Comparison of ENCODE assay signal across 8 cellular contexts in the genomic region with DNA sequence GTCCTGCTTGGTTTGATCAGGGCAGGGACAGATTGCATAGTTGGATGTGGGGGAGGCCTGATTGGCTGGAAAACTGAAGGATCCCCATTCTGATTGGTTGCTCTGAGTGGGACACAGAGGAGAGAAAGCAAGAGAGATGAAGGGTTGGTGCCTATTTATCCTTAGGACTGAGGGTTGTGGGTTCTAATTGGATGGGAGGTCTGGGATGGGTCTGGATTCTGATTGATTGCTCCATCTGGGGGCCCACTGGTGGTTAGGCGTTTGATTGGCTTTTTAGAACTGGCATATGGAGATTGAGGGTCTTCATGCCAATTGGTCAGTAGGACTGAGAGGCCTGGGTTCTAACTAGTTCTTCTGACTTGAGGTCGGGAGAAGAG. TPM values are rescaled to one million over a fixed set of nuclear protein-coding genes. Genes with fewer than 3 reads are reported as not detected.
DNase-seq lines count a peak whose midpoint lies in the region; ATAC-seq, FAIRE-seq and TF ChIP-seq lines count a peak whose summit lies in the region.

No MANE protein-coding gene starts in this region.

- H3K79me2 ChIP-seq in DND-41 (ENCODE audit: insufficient read depth, low read length) = peaks cover 29% of the 10 kb centered on the region
- peaks cover 32% of the 10 kb centered on the region for H3K79me2 ChIP-seq in neural progenitor cell (ENCODE audit: low read depth)

- H2AFZ ChIP-seq in DND-41 (ENCODE audit: low read depth, low read length) (peak overlapping the region; percentile 75), neural progenitor cell (replicated peaks) (no peak overlapping the region)

- H3K4me3 Mint-ChIP-seq in chondrocyte (ENCODE audit: unreplicated experiment) (peak overlapping the region; percentile 78), neural progenitor cell (peak overlapping the region; percentile 91)

- H3K4me1 Mint-ChIP-seq in chondrocyte (ENCODE audit: low read depth) (peaks cover 9% of the 10 kb centered on the region), neural progenitor cell (peaks cover 12% of the 10 kb centered on the region)

- no peak for ATAC-seq in DND-41 (ENCODE audit: insufficient read depth, low read depth)
- ATAC-seq in GM18502 (IDR thresholded peaks at IDR 0.05; ENCODE audit: poor library complexity, unreplicated experiment) = no peak
- ATAC-seq in GM19467 (IDR thresholded peaks at IDR 0.05; ENCODE audit: unreplicated experiment) = no peak

- no peaks in the 10 kb centered on the region for H4K20me1 ChIP-seq in DND-41 (ENCODE audit: insufficient read depth, low read length)
- H4K20me1 ChIP-seq in neural progenitor cell (ENCODE audit: low read depth) = no peaks in the 10 kb centered on the region

- no peaks in the 10 kb centered on the region for H3K9me3 ChIP-seq in DND-41 (ENCODE audit: insufficient read depth, low read length, severe bottlenecking)
- H3K9me3 ChIP-seq in neural progenitor cell (ENCODE audit: low read depth) = no peaks in the 10 kb centered on the region

- TF ChIP-seq CTCF in DND-41 (IDR thresholded peaks at IDR 0.05; ENCODE audit: borderline replicate concordance, extremely low read depth, low read length, poor library complexity, severe bottlenecking) (no peak), chondrocyte (IDR thresholded peaks at IDR 0.05) (no peak), neural progenitor cell (IDR thresholded peaks at IDR 0.05) (no peak)

- peak overlapping the region; percentile 72 for H3K9ac ChIP-seq in DND-41 (ENCODE audit: low read depth, low read length)
- no peak overlapping the region for H3K9ac ChIP-seq in neural progenitor cell

- H3K36me3 ChIP-seq in DND-41 (ENCODE audit: insufficient read depth, low read length) (peaks cover 10% of the 10 kb centered on the region), neural progenitor cell (no peaks in the 10 kb centered on the region)

- H3K27me3 Mint-ChIP-seq in chondrocyte (ENCODE audit: low read depth) = no peaks in the 10 kb centered on the region
- peaks cover 5% of the 10 kb centered on the region for H3K27me3 Mint-ChIP-seq in neural progenitor cell (ENCODE audit: insufficient read depth, low read depth)

- H3K36me3 Mint-ChIP-seq in chondrocyte (ENCODE audit: low read depth) = peaks cover 2% of the 10 kb centered on the region
- H3K36me3 Mint-ChIP-seq in neural progenitor cell = peaks cover 8% of the 10 kb centered on the region

- peaks cover 5% of the 10 kb centered on the region for H3F3A ChIP-seq in neural progenitor cell (ENCODE audit: low read depth)

- H3K9me3 Mint-ChIP-seq in chondrocyte (ENCODE audit: low read depth) (peaks cover 7% of the 10 kb centered on the region), neural progenitor cell (peaks cover 11% of the 10 kb centered on the region)

- H3K27ac Mint-ChIP-seq in chondrocyte (ENCODE audit: unreplicated experiment) (peak overlapping the region; percentile 75), neural progenitor cell (peak overlapping the region; percentile 70)

- H3K4me2 ChIP-seq in DND-41 (ENCODE audit: insufficient read depth, low read length) = peak overlapping the region; percentile 79
- peak overlapping the region; percentile 81 for H3K4me2 ChIP-seq in neural progenitor cell

- H3K4me3 ChIP-seq in DND-41 (ENCODE audit: low read depth in 1 of 2, low read length in 2 of 2) = peak overlapping the region; percentile 13 to 85; a peak in 3 of 4 replicates
- peak overlapping the region; percentile 61 for H3K4me3 ChIP-seq in neural progenitor cell

- H3K4me1 ChIP-seq in DND-41 (ENCODE audit: insufficient read depth, low read length) (peaks cover 37% of the 10 kb centered on the region), neural progenitor cell (no peaks in the 10 kb centered on the region)

- no peak for DNase-seq in DND-41
- DNase-seq in NCI-H1694 (lab: John Stamatoyannopoulos, UW) = peak; percentile 36
- DNase-seq in chondrocyte (ENCODE audit: low spot score) = no peak
- no peak for DNase-seq in neural progenitor cell (ENCODE audit: low spot score)
- DNase-seq in GM12892 (ENCODE audit: insufficient read length) = no peak
- DNase-seq in effector CD4-positive, alpha-beta T cell = no peak

- H3K27me3 ChIP-seq in DND-41 (ENCODE audit: insufficient read depth, low read length, poor library complexity) = no peaks in the 10 kb centered on the region
- H3K27me3 ChIP-seq in neural progenitor cell = no peaks in the 10 kb centered on the region

- H3K27ac ChIP-seq in DND-41 (ENCODE audit: low read length) (peak overlapping the region; percentile 86), neural progenitor cell (no peak overlapping the region)

- TF ChIP-seq POLR2A in GM12892 (IDR thresholded peaks at IDR 0.05; ENCODE audit: low read depth, low read length) = no peak

- no peak for FAIRE-seq in GM12892 (lab: Jason Lieb, UNC)

RNA-seq across cellular contexts. Expression of a gene that starts 0.6 kb away (rescaled TPM):
- 35.2 to 44.4 TPM (median 39.1 TPM) in 3 replicates for total RNA-seq in chondrocyte
- total RNA-seq in neural progenitor cell (ENCODE audit: low replicate concordance) = 74.6 and 95.4 TPM in 2 replicates
- polyA plus RNA-seq in GM12892 (2012; ENCODE audit: missing spikeins) = 105 TPM

RNA-seq across cellular contexts. Expression of a gene that starts 12.2 kb away (rescaled TPM):
- total RNA-seq in chondrocyte (10.8 to 23.1 TPM (median 12.5 TPM) in 3 replicates), neural progenitor cell (ENCODE audit: low replicate concordance) (10.8 and 21.2 TPM in 2 replicates)
- polyA plus RNA-seq in GM12892 (2012; ENCODE audit: missing spikeins) = 5.9 TPM

RNA-seq across cellular contexts. Expression of a gene that starts 18.6 kb away (rescaled TPM):
- total RNA-seq in chondrocyte = 15.7 to 18.9 TPM (median 18.8 TPM) in 3 replicates
- 1.5 and 3.1 TPM in 2 replicates for total RNA-seq in neural progenitor cell (ENCODE audit: low replicate concordance)
- 7.4 TPM for polyA plus RNA-seq in GM12892 (2012; ENCODE audit: missing spikeins)

RNA-seq across cellular contexts. Expression of a gene that starts 45.0 kb away (rescaled TPM):
- total RNA-seq in chondrocyte (53.3 to 68.0 TPM (median 55.9 TPM) in 3 replicates), neural progenitor cell (ENCODE audit: low replicate concordance) (32.2 and 45.2 TPM in 2 replicates)
- polyA plus RNA-seq in GM12892 (2012; ENCODE audit: missing spikeins) = 30.4 TPM

RNA-seq across cellular contexts. Expression of a gene that starts 50.9 kb away (rescaled TPM):
- total RNA-seq in chondrocyte (2.5 to 2.7 TPM (median 2.6 TPM) in 3 replicates), neural progenitor cell (ENCODE audit: low replicate concordance) (2.3 and 6.7 TPM in 2 replicates)
- 37.8 TPM for polyA plus RNA-seq in GM12892 (2012; ENCODE audit: missing spikeins)
